31 cellular contexts compared by ENCODE assay signal in the genomic region with DNA sequence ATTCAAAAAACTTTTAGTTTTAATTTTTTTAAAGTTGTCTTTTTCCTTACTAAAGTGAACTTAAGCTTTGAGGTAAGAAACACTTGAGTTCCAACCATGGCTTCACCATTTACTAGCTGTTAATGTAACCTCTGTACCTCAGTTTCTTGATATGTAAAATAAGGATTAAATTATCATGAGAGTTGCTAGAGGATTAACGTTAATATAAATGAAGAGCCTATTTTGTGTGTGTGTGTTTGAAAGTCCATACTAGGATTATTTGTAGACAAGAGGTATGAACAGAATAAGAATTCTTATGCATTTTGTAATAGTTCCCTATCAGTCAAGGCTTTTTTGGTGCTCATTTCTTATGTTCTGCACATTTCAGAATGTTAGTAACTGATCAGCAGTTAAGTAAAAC.
"Had no signal": no experiment of that assay in that cellular context is flagged by ENCODE, and none has a peak within 500 bp of the region (broad histone marks: within the 10 kb centered on the region; RNA-seq: fewer than 3 reads in every experiment).

No MANE protein-coding gene starts in this region.

- H3K36me3 ChIP-seq: MG63 had no signal

- DNase-seq: Karpas-422, Kasumi-1, MG63, MM.1S, MV-4-11, NCI-H1048, NCI-H1092, NCI-H1092 treated with DMSO at 0.1 percent for 48 hours, NCI-H1417, NCI-H1417 treated with DMSO at 0.1 percent for 48 hours, NCI-H1436, NCI-H1436 treated with DMSO at 0.1 percent for 48 hours, NCI-H146, NCI-H1694, NCI-H1694 treated with DMSO at 0.1 percent for 48 hours, NCI-H187, NCI-H187 treated with DMSO at 0.1 percent for 48 hours, NCI-H1930, NCI-H2029 treated with DMSO at 0.1 percent for 48 hours, NCI-H2081 treated with DMSO at 0.1 percent for 48 hours, NCI-H2107, NCI-H2171, NCI-H2171 treated with DMSO at 0.1 percent for 48 hours, NCI-H2227 treated with DMSO at 0.1 percent for 48 hours, NCI-H226, NCI-H345, NCI-H446, NCI-H446 treated with DMSO at 0.1 percent for 48 hours, NCI-H510A, NCI-H510A treated with DMSO at 0.1 percent for 48 hours, NCI-H524 had no signal

- H3K4me3 ChIP-seq: MG63 had no signal

- H3K27me3 ChIP-seq: MG63 had no signal

- H3K9me3 ChIP-seq: MG63 had no signal
